In genomic region chr18:50131591-50131990, GRCh38 we compare ENCODE assay signal across 1 cellular context.
TF ChIP-seq lines count a peak whose summit lies in the region.

No MANE protein-coding gene starts in this region.

TF ChIP-seq in HEK293, 187 proteins besides CTCF, POLR2A, EP300 and RAD21 (continued from another document):
- TF ChIP-seq PRDM6 (tag by site-specific recombination; IDR thresholded peaks at IDR 0.05) (0 out of 2 replicates have a peak, but pooled peaks have one; percentile 35), SCRT2 (tag by site-specific recombination; IDR thresholded peaks at IDR 0.05) (peak; percentile 44; the same call in 1 of the 2 replicates), ZNF426 (tag by site-specific recombination; IDR thresholded peaks at IDR 0.05) (no peak)
